ENCODE assay signal across 8 cellular contexts in the genomic region with DNA sequence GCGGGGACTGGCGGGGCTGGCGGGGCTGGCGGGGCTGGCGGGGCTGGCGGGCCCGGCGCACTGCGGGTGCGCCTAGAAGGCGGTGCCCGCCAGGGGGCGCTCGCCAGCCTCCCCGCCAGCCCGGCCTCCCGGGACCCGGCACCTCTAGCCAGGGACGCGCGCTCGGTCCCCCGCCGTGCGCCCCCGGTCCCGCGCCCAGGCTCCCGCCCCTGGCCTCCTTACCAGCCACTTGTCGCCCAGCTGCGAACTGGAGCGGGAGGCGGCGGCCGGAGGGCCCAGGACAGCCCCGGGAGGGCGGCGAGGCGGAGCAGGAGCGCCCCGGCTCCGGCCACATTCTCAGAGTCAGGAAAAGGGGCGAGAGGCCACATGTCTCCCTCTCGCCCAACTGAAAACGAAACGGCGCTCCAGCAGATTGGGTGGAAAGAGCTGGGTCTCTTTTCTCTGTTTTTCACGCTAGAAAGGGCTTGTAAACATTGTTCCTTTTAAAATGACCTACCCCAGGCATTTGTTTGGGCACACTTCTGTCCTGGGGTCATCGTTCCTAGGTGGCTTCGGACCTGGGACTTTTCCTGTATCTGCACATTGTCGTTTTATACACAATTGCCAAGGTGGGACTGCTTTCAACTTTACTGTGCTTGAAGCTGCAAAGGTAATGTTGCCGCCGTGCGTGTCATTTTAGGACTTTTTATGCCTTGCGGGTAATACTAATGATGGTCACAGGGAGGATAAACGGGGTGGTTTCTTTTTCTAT. TPM values are rescaled to one million over a fixed set of nuclear protein-coding genes. Genes with fewer than 3 reads are reported as not detected.
DNase-seq lines count a peak whose midpoint lies in the region; ATAC-seq, FAIRE-seq and TF ChIP-seq lines count a peak whose summit lies in the region.

No MANE protein-coding gene starts in this region.

- TF ChIP-seq CTCF in IMR-90 (conservative IDR thresholded peaks at IDR 0.05; ENCODE audit: low read depth, low read length) (peak; percentile 55), VCaP (conservative IDR thresholded peaks at IDR 0.05) (peak; percentile 74), breast epithelium (IDR thresholded peaks at IDR 0.05) (peak in 1 of 3 donors; percentile 43)

- H2BK15ac ChIP-seq in IMR-90 (ENCODE audit: low read depth, low read length): no peak overlapping the region

- H3K79me1 ChIP-seq in IMR-90 (ENCODE audit: low read depth in 1 of 2, low read length in 2 of 2): no peaks in the 10 kb centered on the region

- H3K27me3 ChIP-seq in IMR-90 (ENCODE audit: control insufficient read depth, insufficient read depth, low read length): peaks cover 18% of the 10 kb centered on the region
- H3K27me3 ChIP-seq in breast epithelium: peaks cover 0 to 10% of the 10 kb centered on the region in 2 donors
- H3K27me3 ChIP-seq in small intestine (ENCODE audit: control insufficient read depth in 2 of 2, insufficient read depth in 2 of 2, low read length in 2 of 2): no peaks in the 10 kb centered on the region

- POLR2A ChIA-PET in IMR-90 (lab: Charles Lee; ENCODE audit: unreplicated experiment): no interaction called here

- H3K4me1 ChIP-seq in IMR-90 (ENCODE audit: control insufficient read depth, insufficient read depth, low read length) (0 out of 2 replicates have a peak, but pooled peaks cover 2% of the 10 kb centered on the region), breast epithelium (no peaks in the 10 kb centered on the region), small intestine (ENCODE audit: control insufficient read depth in 2 of 2, insufficient read depth in 1 of 2, low read depth in 1 of 2, low read length in 1 of 2) (no peaks in the 10 kb centered on the region)

- FAIRE-seq in small intestine (lab: Jason Lieb, UNC): no peak

- no peak overlapping the region for H3K56ac ChIP-seq in IMR-90 (ENCODE audit: extremely low read depth, insufficient read depth, low read length)

- 1% methylated on average over 12 of the region's 56 CpGs; no CpG with 5 or more reads in 1 of the 2 experiments for WGBS in IMR-90 (ENCODE audit: extremely low coverage in 2 of 2, insufficient read length in 1 of 2), 2 experiments
- WGBS in small intestine, 3 donors: 0 to 2% (median 1%) methylated on average over 41 to 56 of the region's 56 CpGs

- H4K20me1 ChIP-seq in IMR-90 (ENCODE audit: insufficient read depth, low read length): no peaks in the 10 kb centered on the region

- no peak overlapping the region for H4K5ac ChIP-seq in IMR-90 (ENCODE audit: low read depth, low read length)

- no peak overlapping the region for H2BK5ac ChIP-seq in IMR-90 (ENCODE audit: low read depth, low read length, poor library complexity, severe bottlenecking)

- in situ Hi-C loops in IMR-90 (cut with MboI; ENCODE audit: low sequenced_read_pairs): no loop called here

- TF ChIP-seq RAD21 in IMR-90 (IDR thresholded peaks at IDR 0.05; ENCODE audit: low read length): peak; percentile 36

- no peak overlapping the region for H3K4ac ChIP-seq in IMR-90 (ENCODE audit: low read depth, low read length)

- no peaks in the 10 kb centered on the region for H3K36me3 ChIP-seq in IMR-90 (ENCODE audit: control insufficient read depth, insufficient read depth, low read length)
- H3K36me3 ChIP-seq in breast epithelium: no peaks in the 10 kb centered on the region
- no peaks in the 10 kb centered on the region for H3K36me3 ChIP-seq in small intestine (ENCODE audit: control insufficient read depth in 2 of 2, insufficient read depth in 2 of 2, low read length in 2 of 2)

- peak; percentile 29 for DNase-seq in DMS114 treated with DMSO at 0.1 percent for 48 hours (lab: John Stamatoyannopoulos, UW; ENCODE audit: unreplicated experiment)
- DNase-seq in IMR-90: peak; percentile 47
- peak in 1 of 2 donors; percentile 31 for DNase-seq in breast epithelium (ENCODE audit: low spot score in 2 of 2)
- DNase-seq in iPS-NIHi11 (ENCODE audit: low spot score): peak; percentile 88
- peak; percentile 67 for DNase-seq in small intestine
- no peak for DNase-seq in NCI-H1436 (lab: John Stamatoyannopoulos, UW)

- 0 out of 2 replicates have a peak overlapping the region, but pooled peaks have one; percentile 60 for H3K23ac ChIP-seq in IMR-90 (ENCODE audit: low read depth, low read length)

- intact Hi-C loops in IMR-90 (cut with micrococcal nuclease): loop anchor here (5.0 kb wide), 1 partner anchor 837 kb away; no protein-coding TSS in a partner anchor
- intact Hi-C loops in breast epithelium (cut with DNase I; ENCODE audit: low total_unique reads): no loop called here

- no peaks in the 10 kb centered on the region for H3K9me3 ChIP-seq in IMR-90 (ENCODE audit: control insufficient read depth, insufficient read depth, low read length)
- H3K9me3 ChIP-seq in breast epithelium: no peaks in the 10 kb centered on the region
- no peaks in the 10 kb centered on the region for H3K9me3 ChIP-seq in small intestine (ENCODE audit: control insufficient read depth, low read depth)

- H3K4me3 ChIP-seq in IMR-90 (ENCODE audit: insufficient read depth, low read depth, low read length) (peak overlapping the region; percentile 80), breast epithelium (peak overlapping the region; percentile 51 to 75 (median 69)), small intestine (ENCODE audit: low read depth in 1 of 2, low read length in 2 of 2) (peak overlapping the region; percentile 58 to 93)

- H3K4me2 ChIP-seq in IMR-90 (ENCODE audit: low read depth, low read length): peak overlapping the region; percentile 99

- peak overlapping the region; percentile 62; the same call in 1 of the 2 replicates for H3K9ac ChIP-seq in IMR-90 (ENCODE audit: low read depth, low read length)

- ATAC-seq in GM21423 (IDR thresholded peaks at IDR 0.05; ENCODE audit: unreplicated experiment) (peak; percentile 90), IMR-90 (ENCODE audit: low read depth) (peak; percentile 99)

- no peak overlapping the region for H2BK120ac ChIP-seq in IMR-90 (ENCODE audit: low read depth, low read length)

- no peak overlapping the region for H4K91ac ChIP-seq in IMR-90 (ENCODE audit: insufficient read depth, low read depth, low read length)

- no TSS peak for BruUV-seq in IMR-90 (replicated peaks; lab: Mats Ljungman, UMichigan)

- H2AFZ ChIP-seq in IMR-90 (replicated peaks; ENCODE audit: low read length, poor library complexity): peak overlapping the region; percentile 91

- H3K9me1 ChIP-seq in IMR-90 (ENCODE audit: insufficient read depth, low read length): no peaks in the 10 kb centered on the region; the same call in 1 of the 2 replicates

- dilution Hi-C loops in IMR-90 (cut with HindIII; ENCODE audit: low sequenced_read_pairs, unreplicated experiment): no loop called here

- H2AK9ac ChIP-seq in IMR-90 (replicated peaks; ENCODE audit: low read depth, low read length, poor library complexity): no peak overlapping the region

- CTCF ChIA-PET in IMR-90 (lab: Yijun Ruan, JAX): interaction anchor here (0.8 to 1.0 kb wide), 3 partner anchors 13 to 836 kb away, joined by 3 to 5 read pairs (median 3); no protein-coding TSS in a partner anchor

- H2BK20ac ChIP-seq in IMR-90 (ENCODE audit: low read depth, low read length): no peak overlapping the region

- TF ChIP-seq POLR2A in IMR-90 (IDR thresholded peaks at IDR 0.05; ENCODE audit: low read depth, low read length) (no peak), breast epithelium (IDR thresholded peaks at IDR 0.05) (no peak)

- H3K18ac ChIP-seq in IMR-90 (ENCODE audit: low read depth, low read length): no peak overlapping the region

- no peak overlapping the region; the same call in 1 of the 2 replicates for H3K27ac ChIP-seq in IMR-90 (ENCODE audit: insufficient read depth, low read length)
- H3K27ac ChIP-seq in VCaP: no peak overlapping the region
- peak overlapping the region; percentile 48 to 49 for H3K27ac ChIP-seq in breast epithelium
- H3K27ac ChIP-seq in small intestine (ENCODE audit: low read depth in 1 of 2, low read length in 1 of 2): peak overlapping the region; percentile 43 to 76

- H3K14ac ChIP-seq in IMR-90 (replicated peaks; ENCODE audit: low read depth, low read length): 0 out of 2 replicates have a peak overlapping the region, but pooled peaks have one; percentile 59

- peak overlapping the region in 1 of 2 experiments; percentile 13; a peak in 1 of 4 replicates for H4K8ac ChIP-seq in IMR-90 (ENCODE audit: low read depth in 2 of 2, low read length in 2 of 2)

- no peak overlapping the region for H2AK5ac ChIP-seq in IMR-90 (ENCODE audit: low read depth, low read length)

TF ChIP-seq in IMR-90, 13 proteins besides CTCF, POLR2A, EP300 and RAD21:
- TF ChIP-seq USF2 (IDR thresholded peaks at IDR 0.05; ENCODE audit: low read depth, low read length) (no peak), CHD1 (IDR thresholded peaks at IDR 0.05; ENCODE audit: low read depth, low read length) (no peak), RCOR1 (IDR thresholded peaks at IDR 0.05; ENCODE audit: insufficient replicate concordance, low read length) (no peak), BHLHE40 (IDR thresholded peaks at IDR 0.05; ENCODE audit: low read depth, low read length) (no peak), MAZ (IDR thresholded peaks at IDR 0.05; ENCODE audit: borderline replicate concordance, low read depth, low read length) (no peak), SMC3 (IDR thresholded peaks at IDR 0.05; ENCODE audit: low read depth, low read length) (peak; percentile 26; the same call in 1 of the 2 replicates), RFX5 (IDR thresholded peaks at IDR 0.05; ENCODE audit: low read depth, low read length) (no peak)

RNA-seq across cellular contexts. Expression of gene PRKCQ, which starts 0.4 kb away (rescaled TPM):
- total RNA-seq in IMR-90 (2012; rRNA removed) (under 0.01 TPM in 1 of 2 replicates, not detected in the other), breast epithelium (1 to 10 TPM in 1 of 3 donors, under 1 TPM in 2; 0.64 to 1.8 (median 0.98) TPM)
- polyA plus RNA-seq in IMR-90 (2012; rRNA removed) (0.03 TPM in 2 replicates), small intestine (1 to 10 TPM in 2 of 3 donors, under 1 TPM in 1; 0.91 to 1.4 (median 1.3) TPM)
- 0.01 and 0.03 TPM in 2 replicates for polyA plus RNA-seq in IMR-90 (2012; cell fraction: cytosol; rRNA removed)
- polyA plus RNA-seq in IMR-90 (2012; cell fraction: nucleus; rRNA removed; ENCODE audit: low replicate concordance): 0.05 TPM in 1 of 2 replicates, not detected in the other

Comparison
In these comparisons a context has a peak if more than half of its experiments do, and no peak if none do; other contexts are left out.
1. H3K27ac ChIP-seq: peak in breast epithelium (2 of 2) and small intestine (2 of 2); none in IMR-90 (single experiment) and VCaP (single experiment).
2. Peak in every context shown above with its lines, with median percentiles within 50 percentile points of each other: H3K4me3 ChIP-seq.